Comparison of ENCODE assay signal across 8 cellular contexts in the genomic region with DNA sequence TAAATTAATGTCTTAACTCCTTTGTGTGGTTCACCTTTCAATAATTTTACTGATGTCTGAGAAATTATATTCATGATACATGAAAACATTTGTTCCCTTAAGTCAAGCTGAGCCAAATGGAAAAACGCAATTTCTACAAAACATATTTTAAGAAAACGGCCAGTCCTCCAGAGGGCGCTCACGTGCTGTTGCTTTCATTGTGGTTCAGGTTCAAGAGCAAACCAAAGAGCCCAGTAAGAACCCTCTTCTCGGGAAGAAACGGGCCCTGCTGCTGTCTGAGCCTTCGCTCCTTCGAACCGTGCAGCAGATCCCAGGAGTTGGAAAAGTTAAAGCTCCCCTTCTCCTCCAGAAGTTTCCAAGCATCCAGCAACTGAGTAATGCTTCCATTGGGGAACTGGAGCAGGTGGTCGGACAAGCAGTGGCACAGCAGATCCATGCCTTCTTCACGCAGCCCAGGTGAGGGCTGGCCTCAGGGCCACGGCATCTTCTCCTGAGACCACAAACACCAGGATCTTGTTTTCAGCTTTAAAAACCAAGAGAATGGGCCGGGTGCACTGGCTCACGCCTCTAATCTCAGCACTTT. TPM values are rescaled to one million over a fixed set of nuclear protein-coding genes. Genes with fewer than 3 reads are reported as not detected.
A peak's percentile ranks its signal among the peaks of the same experiment; 100 is the strongest.
DNase-seq lines count a peak whose midpoint lies in the region; ATAC-seq and TF ChIP-seq lines count a peak whose summit lies in the region.

No MANE protein-coding gene starts in this region.

- no peak overlapping the region for H3K4me3 ChIP-seq in BE2C (ENCODE audit: low read depth, low read length)
- H3K4me3 ChIP-seq in HCT116 (replicated peaks in 1 of 2; ENCODE audit: low read depth in 1 of 2, low read length in 2 of 2) = no peak overlapping the region
- H3K4me3 ChIP-seq in endocrine pancreas (ENCODE audit: control insufficient read depth, insufficient read depth, low read length) = no peak overlapping the region

- BruUV-seq in HCT116 (replicated peaks; lab: Mats Ljungman, UMichigan) = no TSS peak

- H3K9ac ChIP-seq in HCT116 (ENCODE audit: low read length) (no peak overlapping the region), endocrine pancreas (ENCODE audit: control insufficient read depth, insufficient read depth, low read length) (peak overlapping the region; percentile 21)

- H3K36me3 ChIP-seq in BE2C = 0 out of 2 replicates have a peak, but pooled peaks cover 2% of the 10 kb centered on the region
- H3K36me3 ChIP-seq in HCT116 (ENCODE audit: control insufficient read depth in 1 of 2, insufficient read depth in 2 of 2, low read length in 2 of 2) = peaks cover 9 to 16% of the 10 kb centered on the region in 2 experiments; a peak in 3 of 4 replicates
- H3K36me3 ChIP-seq in endocrine pancreas (ENCODE audit: control insufficient read depth, insufficient read depth, low read length) = no peaks in the 10 kb centered on the region

- H3K79me2 ChIP-seq in HCT116 (ENCODE audit: insufficient read depth, low read length) = peaks cover 2% of the 10 kb centered on the region

- H3K36me3 Mint-ChIP-seq in activated CD8-positive, alpha-beta T cell treated with anti-CD3 and anti-CD28 coated beads for 36 hours (ENCODE audit: low read depth) = peaks cover 12% of the 10 kb centered on the region

- RAD21 ChIA-PET in HCT116 (lab: Charles Lee; ENCODE audit: low non-redundant PET in 1 of 2, low total read pairs in 2 of 2, uncharacterized antibody in 2 of 2, unreplicated experiment in 2 of 2) = interaction anchor here in 1 of 2 experiments (1.1 kb wide), 2 partner anchors 84 to 141 kb away, joined by 3 read pairs; no protein-coding TSS in a partner anchor

- H4K20me1 ChIP-seq in HCT116 (ENCODE audit: insufficient read depth) = no peaks in the 10 kb centered on the region

- TF ChIP-seq POLR2A in HCT116 (IDR thresholded peaks at IDR 0.05; ENCODE audit: borderline replicate concordance, extremely low read depth, insufficient read depth, insufficient read length) = no peak

- no peaks in the 10 kb centered on the region for H3K9me3 ChIP-seq in BE2C
- H3K9me3 ChIP-seq in HCT116 (ENCODE audit: control insufficient read depth in 1 of 2, insufficient read depth in 1 of 2, low read depth in 1 of 2, low read length in 2 of 2) = no peaks in the 10 kb centered on the region
- H3K9me3 ChIP-seq in endocrine pancreas (ENCODE audit: control insufficient read depth, low read length) = no peaks in the 10 kb centered on the region

- H3K27ac ChIP-seq in HCT116 (ENCODE audit: low read depth, low read length) = no peak overlapping the region

- no peaks in the 10 kb centered on the region for H3K9me3 Mint-ChIP-seq in activated CD8-positive, alpha-beta T cell treated with anti-CD3 and anti-CD28 coated beads for 36 hours

- TF ChIP-seq CTCF in BE2C (IDR thresholded peaks at IDR 0.05; ENCODE audit: low read depth, low read length) (peak; percentile 91), HCT116 (IDR thresholded peaks at IDR 0.05 in 2 of 3, conservative IDR thresholded peaks at IDR 0.05 in 1 of 3; ENCODE audit: borderline replicate concordance in 1 of 3, insufficient read depth in 1 of 3, low read depth in 2 of 3, low read length in 2 of 3) (peak; percentile 81 to 95 (median 82))
- TF ChIP-seq CTCF in activated CD8-positive, alpha-beta T cell treated with anti-CD3 and anti-CD28 coated beads for 36 hours (IDR thresholded peaks at IDR 0.05) = peak; percentile 84

- H3K4me2 ChIP-seq in HCT116 (ENCODE audit: low read length) = no peak overlapping the region

- H3K4me1 ChIP-seq in BE2C (no peaks in the 10 kb centered on the region), HCT116 (ENCODE audit: control insufficient read depth in 1 of 2, insufficient read depth in 2 of 2, low read length in 2 of 2) (peaks cover 0 to 9% of the 10 kb centered on the region in 2 experiments; a peak in 3 of 4 replicates), endocrine pancreas (ENCODE audit: control insufficient read depth, insufficient read depth, low read length) (no peaks in the 10 kb centered on the region)

- H3K9me2 ChIP-seq in HCT116 (ENCODE audit: insufficient read depth) = no peaks in the 10 kb centered on the region

- CTCF ChIA-PET in HCT116 (lab: Charles Lee) = interaction anchor here (0.7 to 1.8 kb wide), 6 partner anchors 9 to 190 kb away, joined by 3 to 6 read pairs (median 4); no protein-coding TSS in a partner anchor
- CTCF ChIA-PET in activated CD8-positive, alpha-beta T cell treated with anti-CD3 and anti-CD28 coated beads for 36 hours (lab: Charles Lee) = interaction anchor here (0.9 to 3.2 kb wide), 18 partner anchors 9 to 334 kb away, joined by 3 to 20 read pairs (median 3); no protein-coding TSS in a partner anchor

- TF ChIP-seq RAD21 in HCT116 (IDR thresholded peaks at IDR 0.05; ENCODE audit: low read depth) = peak; percentile 87

- DNase-seq in BE2C (peak; percentile 79), HCT116 (ENCODE audit: low read depth, low spot score) (peak; percentile 47), NCI-H748 treated with DMSO at 0.1 percent for 48 hours (lab: John Stamatoyannopoulos, UW) (peak; percentile 51), mucosa of gallbladder (ENCODE audit: low spot score) (peak; percentile 71)
- DNase-seq in activated CD8-positive, alpha-beta T cell treated with anti-CD3 and anti-CD28 coated beads for 36 hours = peak; percentile 88
- peak; percentile 31 to 64 for DNase-seq in stimulated activated CD8-positive, alpha-beta memory T cell treated with anti-CD3 and anti-CD28 coated beads, Interleukin-7, amount 100 ng/mL, for 1 hour (ENCODE audit: low read depth in 2 of 2)

- H3K27me3 Mint-ChIP-seq in activated CD8-positive, alpha-beta T cell treated with anti-CD3 and anti-CD28 coated beads for 36 hours = no peaks in the 10 kb centered on the region

- intact Hi-C loops in HCT116 (cut with micrococcal nuclease) = loop anchor here (1.0 kb wide), 2 partner anchors 138 to 143 kb away; no protein-coding TSS in a partner anchor
- intact Hi-C loops in activated CD8-positive, alpha-beta T cell treated with anti-CD3 and anti-CD28 coated beads for 36 hours (cut with micrococcal nuclease) = loop anchor here (5.0 kb wide), 1 partner anchor 141 kb away; no protein-coding TSS in a partner anchor

- H3K4me1 Mint-ChIP-seq in activated CD8-positive, alpha-beta T cell treated with anti-CD3 and anti-CD28 coated beads for 36 hours (ENCODE audit: low read depth) = peaks cover under 1% of the 10 kb centered on the region

- H2AFZ ChIP-seq in HCT116 (ENCODE audit: low read depth, low read length, poor library complexity, severe bottlenecking) = no peak overlapping the region

- no peak overlapping the region for H3K27ac Mint-ChIP-seq in activated CD8-positive, alpha-beta T cell treated with anti-CD3 and anti-CD28 coated beads for 36 hours

- no peak overlapping the region for H3K4me3 Mint-ChIP-seq in activated CD8-positive, alpha-beta T cell treated with anti-CD3 and anti-CD28 coated beads for 36 hours

- POLR2A ChIA-PET in HCT116 (lab: Charles Lee) = no interaction called here
- POLR2A ChIA-PET in activated CD8-positive, alpha-beta T cell treated with anti-CD3 and anti-CD28 coated beads for 36 hours (lab: Charles Lee) = no interaction called here

- no peaks in the 10 kb centered on the region for H3K27me3 ChIP-seq in BE2C
- H3K27me3 ChIP-seq in HCT116 (ENCODE audit: insufficient read depth, low read length) = no peaks in the 10 kb centered on the region
- no peaks in the 10 kb centered on the region for H3K27me3 ChIP-seq in endocrine pancreas (ENCODE audit: control insufficient read depth, insufficient read depth, low read length)

- ATAC-seq in HCT116 (no peak), HG02885 (IDR thresholded peaks at IDR 0.05; ENCODE audit: poor library complexity, unreplicated experiment) (no peak)
- ATAC-seq in activated CD8-positive, alpha-beta T cell treated with anti-CD3 and anti-CD28 coated beads for 36 hours = no peak

TF ChIP-seq in HCT116, 20 proteins besides CTCF, POLR2A, EP300 and RAD21:
- TF ChIP-seq, protein P1, sequence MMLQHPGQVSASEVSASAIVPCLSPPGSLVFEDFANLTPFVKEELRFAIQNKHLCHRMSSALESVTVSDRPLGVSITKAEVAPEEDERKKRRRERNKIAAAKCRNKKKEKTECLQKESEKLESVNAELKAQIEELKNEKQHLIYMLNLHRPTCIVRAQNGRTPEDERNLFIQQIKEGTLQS (IDR thresholded peaks at IDR 0.05) = no peak
- TF ChIP-seq, protein P2, sequence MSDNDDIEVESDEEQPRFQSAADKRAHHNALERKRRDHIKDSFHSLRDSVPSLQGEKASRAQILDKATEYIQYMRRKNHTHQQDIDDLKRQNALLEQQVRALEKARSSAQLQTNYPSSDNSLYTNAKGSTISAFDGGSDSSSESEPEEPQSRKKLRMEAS (IDR thresholded peaks at IDR 0.05) = no peak
- TF ChIP-seq POLR2AphosphoS5 (IDR thresholded peaks at IDR 0.05; ENCODE audit: low read depth, low read length) (no peak), SIN3A (IDR thresholded peaks at IDR 0.05; ENCODE audit: low read depth) (no peak), CEBPB (IDR thresholded peaks at IDR 0.05; ENCODE audit: low read depth) (no peak)

RNA-seq across cellular contexts. Expression of a gene that starts 4.3 kb away (rescaled TPM):
- 1.6 TPM for polyA plus RNA-seq in BE2C (2012; ENCODE audit: insufficient read depth, insufficient read length, low read depth)
- total RNA-seq in HCT116 (2021; ENCODE audit: unreplicated experiment) (4.9 TPM), mucosa of gallbladder (1.7 TPM)
- 2.4 and 3.3 TPM in 2 replicates for polyA plus RNA-seq in HCT116 (2012)
- total RNA-seq in activated CD8-positive, alpha-beta T cell treated with anti-CD3 and anti-CD28 coated beads for 36 hours = 1 to 10 TPM; 6.7 to 8.2 TPM

RNA-seq across cellular contexts. Expression of a gene that starts 4.6 kb away (rescaled TPM):
- 15.7 TPM for polyA plus RNA-seq in BE2C (2012; ENCODE audit: insufficient read depth, insufficient read length, low read depth)
- total RNA-seq in HCT116 (2021; ENCODE audit: unreplicated experiment) (27.6 TPM), mucosa of gallbladder (19.8 TPM)
- polyA plus RNA-seq in HCT116 (2012) = 16.6 and 19.9 TPM in 2 replicates
- total RNA-seq in activated CD8-positive, alpha-beta T cell treated with anti-CD3 and anti-CD28 coated beads for 36 hours = 10 to 100 TPM; 10.3 to 12.1 TPM
